Comparison of ENCODE assay signal across 23 cellular contexts in the genomic region with DNA sequence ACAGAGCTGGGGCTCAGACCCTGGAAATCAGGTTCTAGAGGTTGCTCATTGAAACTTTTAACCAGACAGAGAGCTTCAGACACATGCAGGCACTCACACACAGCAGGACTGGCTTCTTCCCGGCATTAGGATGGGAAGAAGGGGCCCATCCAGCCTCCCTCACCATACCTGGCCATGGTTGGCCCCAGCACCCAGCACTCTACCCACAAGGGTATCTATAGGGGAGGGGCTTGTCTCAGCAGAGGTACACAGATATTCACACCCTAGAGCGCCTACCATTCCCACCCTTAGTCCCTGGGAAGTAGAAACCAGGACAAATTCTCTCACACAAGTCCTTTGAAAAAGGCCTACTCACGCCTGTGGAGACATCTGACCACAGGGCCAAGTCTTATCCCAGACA. TPM values are rescaled to one million over a fixed set of nuclear protein-coding genes. Genes with fewer than 3 reads are reported as not detected.
DNase-seq lines count a peak whose midpoint lies in the region; ATAC-seq and TF ChIP-seq lines count a peak whose summit lies in the region.
"Had no signal": no experiment of that assay in that cellular context is flagged by ENCODE, and none has a peak within 500 bp of the region (broad histone marks: within the 10 kb centered on the region; RNA-seq: fewer than 3 reads in every experiment).

No MANE protein-coding gene starts in this region.

- H3K36me3 ChIP-seq in esophagus muscularis mucosa: no peaks in the 10 kb centered on the region
- H3K36me3 ChIP-seq in parathyroid adenoma (ENCODE audit: control insufficient read depth, insufficient read depth, low read length): no peaks in the 10 kb centered on the region
- no peaks in the 10 kb centered on the region for H3K36me3 ChIP-seq in upper lobe of left lung
- H3K36me3 ChIP-seq: brain microvascular endothelial cell had no signal

- no peak overlapping the region for H2AFZ ChIP-seq in parathyroid adenoma

- POLR2A ChIA-PET in WTC11 (lab: Charles Lee): no interaction called here

- WGBS in esophagus muscularis mucosa: 86% methylated on average over 3 of the region's 3 CpGs
- WGBS in upper lobe of left lung, 2 donors: 88 to 91% methylated on average over 1 to 3 of the region's 3 CpGs

- H3K4me1 Mint-ChIP-seq in WTC11: peaks cover 21% of the 10 kb centered on the region
- no peaks in the 10 kb centered on the region for H3K4me1 Mint-ChIP-seq in activated naive CD4-positive, alpha-beta T cell treated with anti-CD3 and anti-CD28 coated beads, Interleukin-2, amount 10 ng/mL, durations not matched to agents 7 days and 5 days
- H3K4me1 Mint-ChIP-seq: activated T-helper 17 cell treated with anti-CD3 and anti-CD28 coated beads, Interleukin-2, amount 50 U/mL, for 72 hours had no signal

- H3K4me3 ChIP-seq in esophagus muscularis mucosa (no peak overlapping the region), parathyroid adenoma (ENCODE audit: low read depth, low read length) (no peak overlapping the region), upper lobe of left lung (no peak overlapping the region)
- H3K4me3 ChIP-seq: smooth muscle cell had no signal

- H3K4me2 ChIP-seq in parathyroid adenoma (ENCODE audit: low read length): no peak overlapping the region
- H3K4me2 ChIP-seq: KMS-11, smooth muscle cell had no signal

- TF ChIP-seq CTCF in WTC11 (IDR thresholded peaks at IDR 0.05) (no peak), esophagus muscularis mucosa (IDR thresholded peaks at IDR 0.05) (no peak), parathyroid adenoma (IDR thresholded peaks at IDR 0.05) (no peak), upper lobe of left lung (IDR thresholded peaks at IDR 0.05) (no peak)

- H3K4me1 ChIP-seq in esophagus muscularis mucosa (peaks cover 47 to 59% (median 56%) of the 10 kb centered on the region in 4 donors), parathyroid adenoma (no peaks in the 10 kb centered on the region), upper lobe of left lung (peaks cover 33 to 54% (median 43%) of the 10 kb centered on the region in 4 donors)

- no peaks in the 10 kb centered on the region; the same call in 1 of the 2 replicates for H3K27me3 Mint-ChIP-seq in WTC11 (ENCODE audit: low read depth)
- H3K27me3 Mint-ChIP-seq in activated naive CD4-positive, alpha-beta T cell treated with anti-CD3 and anti-CD28 coated beads, Interleukin-2, amount 10 ng/mL, durations not matched to agents 7 days and 5 days: peaks cover 34% of the 10 kb centered on the region

- peaks cover 16% of the 10 kb centered on the region for H3K9me3 Mint-ChIP-seq in WTC11
- no peaks in the 10 kb centered on the region for H3K9me3 Mint-ChIP-seq in activated naive CD4-positive, alpha-beta T cell treated with anti-CD3 and anti-CD28 coated beads, Interleukin-2, amount 10 ng/mL, durations not matched to agents 7 days and 5 days
- H3K9me3 Mint-ChIP-seq: activated T-helper 17 cell treated with anti-CD3 and anti-CD28 coated beads, Interleukin-2, amount 50 U/mL, for 72 hours had no signal

- DNase-seq in WTC11 (ENCODE audit: low spot score) (no peak), esophagus muscularis mucosa (ENCODE audit: extremely low spot score) (no peak), upper lobe of left lung (no peak), DMS114 treated with DMSO at 0.1 percent for 48 hours (lab: John Stamatoyannopoulos, UW; ENCODE audit: unreplicated experiment) (no peak)
- DNase-seq in activated naive CD4-positive, alpha-beta T cell treated with anti-CD3 and anti-CD28 coated beads, Interleukin-2, amount 10 ng/mL, durations not matched to agents 7 days and 5 days: no peak
- DNase-seq: activated CD4-positive, alpha-beta T cell treated with anti-CD3 and anti-CD28 coated beads for 4 hours; activated naive CD8-positive, alpha-beta T cell treated with anti-CD3 and anti-CD28 coated beads, Interleukin-2, amount 10 ng/mL, durations not matched to agents 7 days and 5 days; brain microvascular endothelial cell; naive B cell; NCI-H1048; NCI-H2081 treated with DMSO at 0.1 percent for 48 hours; NCI-H524; stimulated activated CD4-positive, alpha-beta T cell treated with anti-CD3 and anti-CD28 coated beads, Interleukin-4, amount 100 ng/mL, for 4 hours had no signal

- TF ChIP-seq POLR2A in esophagus muscularis mucosa (IDR thresholded peaks at IDR 0.05; ENCODE audit: low read depth) (no peak), upper lobe of left lung (IDR thresholded peaks at IDR 0.05) (no peak)

- H3K9me3 ChIP-seq in esophagus muscularis mucosa: no peaks in the 10 kb centered on the region
- no peaks in the 10 kb centered on the region for H3K9me3 ChIP-seq in parathyroid adenoma (ENCODE audit: control insufficient read depth, low read length)
- peaks cover 0 to 3% (median 0%) of the 10 kb centered on the region in 4 donors for H3K9me3 ChIP-seq in upper lobe of left lung

- peaks cover 12% of the 10 kb centered on the region for H3K36me3 Mint-ChIP-seq in WTC11
- no peaks in the 10 kb centered on the region for H3K36me3 Mint-ChIP-seq in activated naive CD4-positive, alpha-beta T cell treated with anti-CD3 and anti-CD28 coated beads, Interleukin-2, amount 10 ng/mL, durations not matched to agents 7 days and 5 days
- H3K36me3 Mint-ChIP-seq: activated naive CD8-positive, alpha-beta T cell treated with anti-CD3 and anti-CD28 coated beads, Interleukin-2, amount 10 ng/mL, durations not matched to agents 7 days and 5 days had no signal

- H3K27me3 ChIP-seq in esophagus muscularis mucosa: no peaks in the 10 kb centered on the region
- no peaks in the 10 kb centered on the region for H3K27me3 ChIP-seq in parathyroid adenoma (ENCODE audit: control insufficient read depth, insufficient read depth, low read length)
- no peaks in the 10 kb centered on the region for H3K27me3 ChIP-seq in upper lobe of left lung
- H3K27me3 ChIP-seq: brain microvascular endothelial cell had no signal

- ATAC-seq in WTC11 (peak; percentile 47), upper lobe of left lung (ENCODE audit: low FRiP score in 2 of 2) (no peak), HG03354 (IDR thresholded peaks at IDR 0.05; ENCODE audit: poor library complexity, severe bottlenecking, unreplicated experiment) (no peak)
- ATAC-seq: activated T-helper 17 cell treated with anti-CD3 and anti-CD28 coated beads, Interleukin-2, amount 50 U/mL, for 72 hours had no signal

- CTCF ChIA-PET in WTC11 (lab: Charles Lee): interaction anchor here (2.4 kb wide), 1 partner anchor 126 kb away, joined by 20 read pairs; no protein-coding TSS in a partner anchor
- CTCF ChIA-PET in activated naive CD4-positive, alpha-beta T cell treated with anti-CD3 and anti-CD28 coated beads, Interleukin-2, amount 10 ng/mL, durations not matched to agents 7 days and 5 days (lab: Charles Lee): interaction anchor here (0.6 kb wide), 1 partner anchor 9 kb away, joined by 3 read pairs; no protein-coding TSS in a partner anchor

- H3K27ac Mint-ChIP-seq in WTC11: no peak overlapping the region
- H3K27ac Mint-ChIP-seq in activated naive CD4-positive, alpha-beta T cell treated with anti-CD3 and anti-CD28 coated beads, Interleukin-2, amount 10 ng/mL, durations not matched to agents 7 days and 5 days: no peak overlapping the region
- H3K27ac Mint-ChIP-seq: activated naive CD8-positive, alpha-beta T cell treated with anti-CD3 and anti-CD28 coated beads, Interleukin-2, amount 10 ng/mL, durations not matched to agents 7 days and 5 days; activated T-helper 17 cell treated with anti-CD3 and anti-CD28 coated beads, Interleukin-2, amount 50 U/mL, for 72 hours had no signal

- no peaks in the 10 kb centered on the region for H3K79me2 ChIP-seq in parathyroid adenoma

- H3K4me3 Mint-ChIP-seq in WTC11: no peak overlapping the region
- no peak overlapping the region for H3K4me3 Mint-ChIP-seq in activated naive CD4-positive, alpha-beta T cell treated with anti-CD3 and anti-CD28 coated beads, Interleukin-2, amount 10 ng/mL, durations not matched to agents 7 days and 5 days
- H3K4me3 Mint-ChIP-seq: activated naive CD8-positive, alpha-beta T cell treated with anti-CD3 and anti-CD28 coated beads, Interleukin-2, amount 10 ng/mL, durations not matched to agents 7 days and 5 days; activated T-helper 17 cell treated with anti-CD3 and anti-CD28 coated beads, Interleukin-2, amount 50 U/mL, for 72 hours had no signal

- H3K27ac ChIP-seq in esophagus muscularis mucosa (replicated peaks in 1 of 4) (peak overlapping the region; percentile 16 to 76 (median 61)), parathyroid adenoma (peak overlapping the region; percentile 19), upper lobe of left lung (peak overlapping the region; percentile 5 to 73 (median 46))
- H3K27ac ChIP-seq: brain microvascular endothelial cell, KMS-11, RWPE1 had no signal

- H3K9ac ChIP-seq in parathyroid adenoma: no peak overlapping the region
- H3K9ac ChIP-seq: KMS-11 had no signal

- intact Hi-C loops in esophagus muscularis mucosa (cut with DNase I): no loop called here

- TF ChIP-seq EP300 in esophagus muscularis mucosa (IDR thresholded peaks at IDR 0.05) (no peak), upper lobe of left lung (IDR thresholded peaks at IDR 0.05) (no peak)

TF ChIP-seq in WTC11, 78 proteins besides CTCF, POLR2A, EP300 and RAD21 (continues in another document):
- TF ChIP-seq ZNF263 (CRISPR knock-in tag; IDR thresholded peaks at IDR 0.05; ENCODE audit: low read depth): no peak
- TF ChIP-seq, protein P1, sequence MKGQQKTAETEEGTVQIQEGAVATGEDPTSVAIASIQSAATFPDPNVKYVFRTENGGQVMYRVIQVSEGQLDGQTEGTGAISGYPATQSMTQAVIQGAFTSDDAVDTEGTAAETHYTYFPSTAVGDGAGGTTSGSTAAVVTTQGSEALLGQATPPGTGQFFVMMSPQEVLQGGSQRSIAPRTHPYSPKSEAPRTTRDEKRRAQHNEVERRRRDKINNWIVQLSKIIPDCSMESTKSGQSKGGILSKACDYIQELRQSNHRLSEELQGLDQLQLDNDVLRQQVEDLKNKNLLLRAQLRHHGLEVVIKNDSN (CRISPR knock-in tag; IDR thresholded peaks at IDR 0.05): no peak
- TF ChIP-seq ZNF219 (CRISPR knock-in tag; IDR thresholded peaks at IDR 0.05; ENCODE audit: borderline replicate concordance): no peak
- no peak for TF ChIP-seq NFE2L1 (CRISPR knock-in tag; IDR thresholded peaks at IDR 0.05)
- TF ChIP-seq FOXJ3 (CRISPR knock-in tag; IDR thresholded peaks at IDR 0.05; ENCODE audit: borderline replicate concordance): no peak
- TF ChIP-seq ELF4 (CRISPR knock-in tag; IDR thresholded peaks at IDR 0.05; ENCODE audit: low read depth): no peak
- no peak for TF ChIP-seq ATF1 (CRISPR knock-in tag; IDR thresholded peaks at IDR 0.05)
- TF ChIP-seq TP53 (CRISPR knock-in tag; IDR thresholded peaks at IDR 0.05): no peak

RNA-seq across cellular contexts. Expression of a gene that starts 20.5 kb away (rescaled TPM):
- total RNA-seq in WTC11 (2021): 2.5 to 5.3 TPM (median 2.7 TPM) in 3 replicates
- 100 to 1,000 TPM in 1 of 4 donors, 10 to 100 TPM in 2, 1 to 10 TPM in 1; 7.1 to 514 (median 20.8) TPM for total RNA-seq in esophagus muscularis mucosa
- 10 to 100 TPM; 11.5 to 100.0 (median 15.6) TPM for total RNA-seq in upper lobe of left lung
- total RNA-seq: activated T-helper 17 cell treated with anti-CD3 and anti-CD28 coated beads, Interleukin-2, amount 50 U/mL, for 72 hours had no signal

RNA-seq across cellular contexts. Expression of a gene that starts 35.4 kb away (rescaled TPM):
- total RNA-seq in WTC11 (2021): not detected in 3 replicates
- under 1 TPM in 1 of 4 donors, not detected in 3; 0.83 TPM for total RNA-seq in esophagus muscularis mucosa
- total RNA-seq in upper lobe of left lung: under 1 TPM in 1 of 6 donors, not detected in 5; 0.34 TPM
- total RNA-seq: activated naive CD8-positive, alpha-beta T cell treated with anti-CD3 and anti-CD28 coated beads, Interleukin-2, amount 10 ng/mL, durations not matched to agents 7 days and 5 days; activated T-helper 17 cell treated with anti-CD3 and anti-CD28 coated beads, Interleukin-2, amount 50 U/mL, for 72 hours; left lobe of liver had no signal

RNA-seq across cellular contexts. Expression of a gene that starts 50.9 kb away (rescaled TPM):
- total RNA-seq in WTC11 (2021) (not detected in 3 replicates), esophagus muscularis mucosa (1 to 10 TPM; 2.0 to 8.8 (median 6.6) TPM), upper lobe of left lung (1 to 10 TPM in 1 of 6 donors, not detected in 5; 1.2 TPM)
- total RNA-seq: activated naive CD8-positive, alpha-beta T cell treated with anti-CD3 and anti-CD28 coated beads, Interleukin-2, amount 10 ng/mL, durations not matched to agents 7 days and 5 days; activated T-helper 17 cell treated with anti-CD3 and anti-CD28 coated beads, Interleukin-2, amount 50 U/mL, for 72 hours; dermis microvascular lymphatic vessel endothelial cell; epithelial cell of proximal tubule; left lobe of liver; smooth muscle cell; subcutaneous adipose tissue had no signal
